1 cellular context compared by ENCODE assay signal in the genomic region with DNA sequence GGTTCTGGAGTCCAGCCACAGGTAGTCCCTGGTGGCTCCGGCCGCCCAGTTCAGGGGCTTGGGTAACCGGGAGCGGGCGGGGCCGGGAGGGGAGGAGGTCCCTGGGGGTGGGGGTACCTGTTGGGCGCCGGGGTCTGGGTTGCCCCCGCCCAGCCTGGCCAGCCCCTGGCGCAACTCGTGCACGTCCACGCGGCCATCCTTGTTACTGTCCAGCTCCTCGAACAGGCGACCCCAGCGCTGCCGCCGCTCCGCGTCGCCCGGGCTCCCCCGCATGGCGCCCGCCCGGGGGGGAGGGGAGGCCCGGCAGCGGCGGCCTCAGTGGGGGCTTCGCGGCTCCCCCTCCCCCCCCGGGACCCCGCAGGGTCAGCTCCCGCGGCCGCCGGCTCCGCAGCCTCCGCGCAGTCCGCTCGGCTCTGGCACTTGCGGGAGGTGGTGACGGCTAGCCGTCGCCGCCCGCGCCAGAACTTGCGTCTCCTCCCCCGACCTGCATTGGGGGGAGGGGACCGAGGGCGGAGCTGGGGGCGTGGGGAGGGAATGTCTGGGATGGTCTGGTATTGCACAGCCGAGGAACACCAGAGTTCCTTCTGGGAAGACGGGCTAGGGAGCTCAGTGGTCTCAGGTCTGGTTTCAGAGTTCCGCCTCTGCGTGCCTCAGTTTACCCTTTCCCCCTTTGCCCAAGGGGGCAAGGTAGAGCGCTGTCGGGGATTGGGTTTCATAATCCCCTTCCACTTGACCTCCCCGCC.
TF ChIP-seq lines count a peak whose summit lies in the region.

Gene SLC25A23, minus strand, starts transcription at position 437 of the 743 bp plus-strand sequence. Its CDS starts 164 bp downstream, at position 273.

TF ChIP-seq in HepG2, 621 proteins besides CTCF, POLR2A, EP300 and RAD21 (continued from another document):
- TF ChIP-seq, protein P1, sequence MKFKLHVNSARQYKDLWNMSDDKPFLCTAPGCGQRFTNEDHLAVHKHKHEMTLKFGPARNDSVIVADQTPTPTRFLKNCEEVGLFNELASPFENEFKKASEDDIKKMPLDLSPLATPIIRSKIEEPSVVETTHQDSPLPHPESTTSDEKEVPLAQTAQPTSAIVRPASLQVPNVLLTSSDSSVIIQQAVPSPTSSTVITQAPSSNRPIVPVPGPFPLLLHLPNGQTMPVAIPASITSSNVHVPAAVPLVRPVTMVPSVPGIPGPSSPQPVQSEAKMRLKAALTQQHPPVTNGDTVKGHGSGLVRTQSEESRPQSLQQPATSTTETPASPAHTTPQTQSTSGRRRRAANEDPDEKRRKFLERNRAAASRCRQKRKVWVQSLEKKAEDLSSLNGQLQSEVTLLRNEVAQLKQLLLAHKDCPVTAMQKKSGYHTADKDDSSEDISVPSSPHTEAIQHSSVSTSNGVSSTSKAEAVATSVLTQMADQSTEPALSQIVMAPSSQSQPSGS (CRISPR knock-in tag; IDR thresholded peaks at IDR 0.05): no peak
- no peak for TF ChIP-seq CHCHD3 (CRISPR knock-in tag; IDR thresholded peaks at IDR 0.05)
- peak; percentile 41; the same call in 1 of the 2 replicates for TF ChIP-seq ZNF563 (CRISPR knock-in tag; IDR thresholded peaks at IDR 0.05)
- TF ChIP-seq ZNF678 (CRISPR knock-in tag; IDR thresholded peaks at IDR 0.05): no peak
- 0 out of 2 replicates have a peak, but pooled peaks have one; percentile 14 for TF ChIP-seq ZNF766 (CRISPR knock-in tag; IDR thresholded peaks at IDR 0.05; ENCODE audit: borderline replicate concordance)
- TF ChIP-seq CCDC6 (CRISPR knock-in tag; IDR thresholded peaks at IDR 0.05): 0 out of 2 replicates have a peak, but pooled peaks have one; percentile 44
- TF ChIP-seq HNRNPK (IDR thresholded peaks at IDR 0.05; ENCODE audit: low read depth, low read length, poor library complexity, severe bottlenecking): peak; percentile 34
- 0 out of 2 replicates have a peak, but pooled peaks have one; percentile 2 for TF ChIP-seq ZFP82 (CRISPR knock-in tag; IDR thresholded peaks at IDR 0.05; ENCODE audit: borderline replicate concordance)
- TF ChIP-seq NR2F1 (CRISPR knock-in tag; IDR thresholded peaks at IDR 0.05): no peak
- TF ChIP-seq, protein P2, sequence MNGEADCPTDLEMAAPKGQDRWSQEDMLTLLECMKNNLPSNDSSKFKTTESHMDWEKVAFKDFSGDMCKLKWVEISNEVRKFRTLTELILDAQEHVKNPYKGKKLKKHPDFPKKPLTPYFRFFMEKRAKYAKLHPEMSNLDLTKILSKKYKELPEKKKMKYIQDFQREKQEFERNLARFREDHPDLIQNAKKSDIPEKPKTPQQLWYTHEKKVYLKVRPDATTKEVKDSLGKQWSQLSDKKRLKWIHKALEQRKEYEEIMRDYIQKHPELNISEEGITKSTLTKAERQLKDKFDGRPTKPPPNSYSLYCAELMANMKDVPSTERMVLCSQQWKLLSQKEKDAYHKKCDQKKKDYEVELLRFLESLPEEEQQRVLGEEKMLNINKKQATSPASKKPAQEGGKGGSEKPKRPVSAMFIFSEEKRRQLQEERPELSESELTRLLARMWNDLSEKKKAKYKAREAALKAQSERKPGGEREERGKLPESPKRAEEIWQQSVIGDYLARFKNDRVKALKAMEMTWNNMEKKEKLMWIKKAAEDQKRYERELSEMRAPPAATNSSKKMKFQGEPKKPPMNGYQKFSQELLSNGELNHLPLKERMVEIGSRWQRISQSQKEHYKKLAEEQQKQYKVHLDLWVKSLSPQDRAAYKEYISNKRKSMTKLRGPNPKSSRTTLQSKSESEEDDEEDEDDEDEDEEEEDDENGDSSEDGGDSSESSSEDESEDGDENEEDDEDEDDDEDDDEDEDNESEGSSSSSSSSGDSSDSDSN (CRISPR knock-in tag; IDR thresholded peaks at IDR 0.05): no peak
- TF ChIP-seq ZNF564 (CRISPR knock-in tag; IDR thresholded peaks at IDR 0.05): 0 out of 2 replicates have a peak, but pooled peaks have one; percentile 36
- peak; percentile 92 for TF ChIP-seq ZNF281 (CRISPR knock-in tag; IDR thresholded peaks at IDR 0.05; ENCODE audit: borderline replicate concordance)
- TF ChIP-seq ZNF724P (CRISPR knock-in tag; IDR thresholded peaks at IDR 0.05; ENCODE audit: borderline replicate concordance): peak; percentile 68; the same call in 1 of the 2 replicates
- TF ChIP-seq NR3C1 (CRISPR knock-in tag; IDR thresholded peaks at IDR 0.05): no peak
- peak; percentile 40 for TF ChIP-seq YY1 (IDR thresholded peaks at IDR 0.05; ENCODE audit: insufficient read depth, insufficient replicate concordance, low read depth, low read length)
- no peak for TF ChIP-seq SP140L (CRISPR knock-in tag; IDR thresholded peaks at IDR 0.05; ENCODE audit: borderline replicate concordance)
- 0 out of 2 replicates have a peak, but pooled peaks have one; percentile 9 for TF ChIP-seq ZNF777 (CRISPR knock-in tag; IDR thresholded peaks at IDR 0.05)
- TF ChIP-seq TEAD3 (CRISPR knock-in tag; optimal IDR thresholded peaks at IDR 0.05; ENCODE audit: borderline replicate concordance): peak; percentile 18
- no peak for TF ChIP-seq ZFP1 (CRISPR knock-in tag; IDR thresholded peaks at IDR 0.05)
- no peak for TF ChIP-seq MYNN (CRISPR knock-in tag; IDR thresholded peaks at IDR 0.05; ENCODE audit: low read depth)
- 0 out of 2 replicates have a peak, but pooled peaks have one; percentile 37 for TF ChIP-seq PHF20 (CRISPR knock-in tag; IDR thresholded peaks at IDR 0.05)
- TF ChIP-seq ZNF441 (CRISPR knock-in tag; IDR thresholded peaks at IDR 0.05; ENCODE audit: borderline replicate concordance): no peak
- TF ChIP-seq, protein P3, sequence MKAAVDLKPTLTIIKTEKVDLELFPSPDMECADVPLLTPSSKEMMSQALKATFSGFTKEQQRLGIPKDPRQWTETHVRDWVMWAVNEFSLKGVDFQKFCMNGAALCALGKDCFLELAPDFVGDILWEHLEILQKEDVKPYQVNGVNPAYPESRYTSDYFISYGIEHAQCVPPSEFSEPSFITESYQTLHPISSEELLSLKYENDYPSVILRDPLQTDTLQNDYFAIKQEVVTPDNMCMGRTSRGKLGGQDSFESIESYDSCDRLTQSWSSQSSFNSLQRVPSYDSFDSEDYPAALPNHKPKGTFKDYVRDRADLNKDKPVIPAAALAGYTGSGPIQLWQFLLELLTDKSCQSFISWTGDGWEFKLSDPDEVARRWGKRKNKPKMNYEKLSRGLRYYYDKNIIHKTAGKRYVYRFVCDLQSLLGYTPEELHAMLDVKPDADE (CRISPR knock-in tag; IDR thresholded peaks at IDR 0.05): peak; percentile 36; the same call in 1 of the 2 replicates
- TF ChIP-seq ZNF496 (CRISPR knock-in tag; IDR thresholded peaks at IDR 0.05; ENCODE audit: insufficient replicate concordance): no peak
- peak; percentile 52; the same call in 1 of the 2 replicates for TF ChIP-seq SP5 (CRISPR knock-in tag; IDR thresholded peaks at IDR 0.05; ENCODE audit: borderline replicate concordance, low read depth)
- no peak for TF ChIP-seq RFX3 (CRISPR knock-in tag; IDR thresholded peaks at IDR 0.05)
- TF ChIP-seq ZNF317 (CRISPR knock-in tag; IDR thresholded peaks at IDR 0.05): no peak
- no peak for TF ChIP-seq ZNF275 (CRISPR knock-in tag; IDR thresholded peaks at IDR 0.05; ENCODE audit: borderline replicate concordance)
- TF ChIP-seq, protein P4, sequence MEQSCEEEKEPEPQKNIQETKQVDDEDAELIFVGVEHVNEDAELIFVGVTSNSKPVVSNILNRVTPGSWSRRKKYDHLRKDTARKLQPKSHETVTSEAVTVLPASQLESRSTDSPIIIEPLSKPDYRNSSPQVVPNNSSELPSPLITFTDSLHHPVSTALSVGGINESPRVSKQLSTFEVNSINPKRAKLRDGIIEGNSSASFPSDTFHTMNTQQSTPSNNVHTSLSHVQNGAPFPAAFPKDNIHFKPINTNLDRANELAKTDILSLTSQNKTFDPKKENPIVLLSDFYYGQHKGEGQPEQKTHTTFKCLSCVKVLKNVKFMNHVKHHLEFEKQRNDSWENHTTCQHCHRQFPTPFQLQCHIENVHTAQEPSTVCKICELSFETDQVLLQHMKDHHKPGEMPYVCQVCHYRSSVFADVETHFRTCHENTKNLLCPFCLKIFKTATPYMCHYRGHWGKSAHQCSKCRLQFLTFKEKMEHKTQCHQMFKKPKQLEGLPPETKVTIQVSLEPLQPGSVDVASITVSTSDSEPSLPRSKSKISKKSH (CRISPR knock-in tag; IDR thresholded peaks at IDR 0.05; ENCODE audit: borderline replicate concordance): peak; percentile 24; the same call in 1 of the 2 replicates
- peak; percentile 80 for TF ChIP-seq HNRNPLL (IDR thresholded peaks at IDR 0.05; ENCODE audit: low read depth, low read length, poor library complexity, severe bottlenecking)
- TF ChIP-seq, protein P5, sequence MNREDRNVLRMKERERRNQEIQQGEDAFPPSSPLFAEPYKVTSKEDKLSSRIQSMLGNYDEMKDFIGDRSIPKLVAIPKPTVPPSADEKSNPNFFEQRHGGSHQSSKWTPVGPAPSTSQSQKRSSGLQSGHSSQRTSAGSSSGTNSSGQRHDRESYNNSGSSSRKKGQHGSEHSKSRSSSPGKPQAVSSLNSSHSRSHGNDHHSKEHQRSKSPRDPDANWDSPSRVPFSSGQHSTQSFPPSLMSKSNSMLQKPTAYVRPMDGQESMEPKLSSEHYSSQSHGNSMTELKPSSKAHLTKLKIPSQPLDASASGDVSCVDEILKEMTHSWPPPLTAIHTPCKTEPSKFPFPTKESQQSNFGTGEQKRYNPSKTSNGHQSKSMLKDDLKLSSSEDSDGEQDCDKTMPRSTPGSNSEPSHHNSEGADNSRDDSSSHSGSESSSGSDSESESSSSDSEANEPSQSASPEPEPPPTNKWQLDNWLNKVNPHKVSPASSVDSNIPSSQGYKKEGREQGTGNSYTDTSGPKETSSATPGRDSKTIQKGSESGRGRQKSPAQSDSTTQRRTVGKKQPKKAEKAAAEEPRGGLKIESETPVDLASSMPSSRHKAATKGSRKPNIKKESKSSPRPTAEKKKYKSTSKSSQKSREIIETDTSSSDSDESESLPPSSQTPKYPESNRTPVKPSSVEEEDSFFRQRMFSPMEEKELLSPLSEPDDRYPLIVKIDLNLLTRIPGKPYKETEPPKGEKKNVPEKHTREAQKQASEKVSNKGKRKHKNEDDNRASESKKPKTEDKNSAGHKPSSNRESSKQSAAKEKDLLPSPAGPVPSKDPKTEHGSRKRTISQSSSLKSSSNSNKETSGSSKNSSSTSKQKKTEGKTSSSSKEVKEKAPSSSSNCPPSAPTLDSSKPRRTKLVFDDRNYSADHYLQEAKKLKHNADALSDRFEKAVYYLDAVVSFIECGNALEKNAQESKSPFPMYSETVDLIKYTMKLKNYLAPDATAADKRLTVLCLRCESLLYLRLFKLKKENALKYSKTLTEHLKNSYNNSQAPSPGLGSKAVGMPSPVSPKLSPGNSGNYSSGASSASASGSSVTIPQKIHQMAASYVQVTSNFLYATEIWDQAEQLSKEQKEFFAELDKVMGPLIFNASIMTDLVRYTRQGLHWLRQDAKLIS (CRISPR knock-in tag; IDR thresholded peaks at IDR 0.05): no peak
